Comparison of ENCODE assay signal across 1 cellular context in the genomic region with DNA sequence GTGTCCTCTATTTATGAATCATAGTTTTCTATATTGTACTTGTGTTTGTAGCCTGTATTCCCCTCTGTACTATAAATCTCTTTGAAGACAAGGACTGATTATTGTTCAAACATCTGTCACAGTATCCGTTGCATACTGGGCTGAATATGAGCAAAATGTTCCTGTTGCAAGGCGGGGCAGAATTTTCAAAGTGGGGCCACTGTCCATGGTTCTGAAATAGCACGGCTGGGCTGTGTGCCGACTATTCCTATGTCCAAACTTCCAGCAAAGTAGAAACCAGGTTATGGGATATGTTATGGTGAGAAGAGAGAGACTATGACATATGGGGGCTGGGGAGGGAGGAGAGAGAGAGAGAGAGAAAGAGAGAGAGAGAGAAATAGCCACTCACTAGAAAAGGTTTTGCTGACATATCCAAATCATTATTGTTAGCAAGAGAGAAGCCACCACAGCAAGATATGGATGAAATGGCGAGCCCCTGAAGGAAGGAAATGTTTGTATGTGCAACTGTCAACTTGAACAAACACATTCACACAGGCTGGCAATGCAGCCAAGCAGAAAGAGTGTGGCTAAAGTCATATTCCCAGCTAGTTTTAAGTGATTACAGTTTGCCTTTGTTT.
TF ChIP-seq lines count a peak whose summit lies in the region.

No MANE protein-coding gene starts in this region.

TF ChIP-seq in K562, 482 proteins besides CTCF, POLR2A, EP300 and RAD21 (continued from another document):
- TF ChIP-seq, protein P1, sequence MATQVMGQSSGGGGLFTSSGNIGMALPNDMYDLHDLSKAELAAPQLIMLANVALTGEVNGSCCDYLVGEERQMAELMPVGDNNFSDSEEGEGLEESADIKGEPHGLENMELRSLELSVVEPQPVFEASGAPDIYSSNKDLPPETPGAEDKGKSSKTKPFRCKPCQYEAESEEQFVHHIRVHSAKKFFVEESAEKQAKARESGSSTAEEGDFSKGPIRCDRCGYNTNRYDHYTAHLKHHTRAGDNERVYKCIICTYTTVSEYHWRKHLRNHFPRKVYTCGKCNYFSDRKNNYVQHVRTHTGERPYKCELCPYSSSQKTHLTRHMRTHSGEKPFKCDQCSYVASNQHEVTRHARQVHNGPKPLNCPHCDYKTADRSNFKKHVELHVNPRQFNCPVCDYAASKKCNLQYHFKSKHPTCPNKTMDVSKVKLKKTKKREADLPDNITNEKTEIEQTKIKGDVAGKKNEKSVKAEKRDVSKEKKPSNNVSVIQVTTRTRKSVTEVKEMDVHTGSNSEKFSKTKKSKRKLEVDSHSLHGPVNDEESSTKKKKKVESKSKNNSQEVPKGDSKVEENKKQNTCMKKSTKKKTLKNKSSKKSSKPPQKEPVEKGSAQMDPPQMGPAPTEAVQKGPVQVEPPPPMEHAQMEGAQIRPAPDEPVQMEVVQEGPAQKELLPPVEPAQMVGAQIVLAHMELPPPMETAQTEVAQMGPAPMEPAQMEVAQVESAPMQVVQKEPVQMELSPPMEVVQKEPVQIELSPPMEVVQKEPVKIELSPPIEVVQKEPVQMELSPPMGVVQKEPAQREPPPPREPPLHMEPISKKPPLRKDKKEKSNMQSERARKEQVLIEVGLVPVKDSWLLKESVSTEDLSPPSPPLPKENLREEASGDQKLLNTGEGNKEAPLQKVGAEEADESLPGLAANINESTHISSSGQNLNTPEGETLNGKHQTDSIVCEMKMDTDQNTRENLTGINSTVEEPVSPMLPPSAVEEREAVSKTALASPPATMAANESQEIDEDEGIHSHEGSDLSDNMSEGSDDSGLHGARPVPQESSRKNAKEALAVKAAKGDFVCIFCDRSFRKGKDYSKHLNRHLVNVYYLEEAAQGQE (CRISPR knock-in tag; IDR thresholded peaks at IDR 0.05; ENCODE audit: low read depth), result peak; percentile 91
- peak; percentile 66 for TF ChIP-seq ZNF316 (IDR thresholded peaks at IDR 0.05)
